In genomic region chr11:100808904-100809491, GRCh38 we compare ENCODE assay signal across 12 cellular contexts.
DNase-seq lines count a peak whose midpoint lies in the region; ATAC-seq and TF ChIP-seq lines count a peak whose summit lies in the region.
"Had no signal": no experiment of that assay in that cellular context is flagged by ENCODE, and none has a peak within 500 bp of the region (broad histone marks: within the 10 kb centered on the region; RNA-seq: fewer than 3 reads in every experiment).

No MANE protein-coding gene starts in this region.

- no peak for ATAC-seq in HG03025 (IDR thresholded peaks at IDR 0.05; ENCODE audit: low FRiP score, unreplicated experiment)

- TF ChIP-seq POLR2A in erythroblast (IDR thresholded peaks at IDR 0.05; ENCODE audit: low read length), result no peak

- DNase-seq in GM03348 (ENCODE audit: low spot score), result peak; percentile 43
- peak; percentile 28 for DNase-seq in OCI-M2 (lab: John Stamatoyannopoulos, UW; ENCODE audit: unreplicated experiment)
- peak; percentile 49 to 82 for DNase-seq in erythroblast (lab: John Stamatoyannopoulos, UW)
- DNase-seq in renal cortical epithelial cell (ENCODE audit: low read depth), result peak; percentile 73
- no peak for DNase-seq in T-helper 9 cell
- DNase-seq in Kasumi-1 (lab: John Stamatoyannopoulos, UW), result no peak
- DNase-seq in stimulated activated CD4-positive, alpha-beta T cell treated with anti-CD3 and anti-CD28 coated beads, Interleukin-4, amount 100 ng/mL, for 1 hour, result no peak
- DNase-seq: DMS79; NCI-H1417; stimulated activated CD4-positive, alpha-beta T cell treated with anti-CD3 and anti-CD28 coated beads, Interleukin-4, amount 100 ng/mL, for 4 hours; trophoblast cell had no signal

Comparison
In these comparisons a context has a peak if more than half of its experiments do, and no peak if none do; other contexts are left out.
1. DNase-seq: peak in GM03348 (single experiment), OCI-M2 (single experiment), erythroblast (2 of 2) and renal cortical epithelial cell (single experiment); none in T-helper 9 cell (single experiment), Kasumi-1 (0 of 2) and stimulated activated CD4-positive, alpha-beta T cell treated with anti-CD3 and anti-CD28 coated beads, Interleukin-4, amount 100 ng/mL, for 1 hour (single experiment).